ENCODE assay signal across 9 cellular contexts in the genomic region with DNA sequence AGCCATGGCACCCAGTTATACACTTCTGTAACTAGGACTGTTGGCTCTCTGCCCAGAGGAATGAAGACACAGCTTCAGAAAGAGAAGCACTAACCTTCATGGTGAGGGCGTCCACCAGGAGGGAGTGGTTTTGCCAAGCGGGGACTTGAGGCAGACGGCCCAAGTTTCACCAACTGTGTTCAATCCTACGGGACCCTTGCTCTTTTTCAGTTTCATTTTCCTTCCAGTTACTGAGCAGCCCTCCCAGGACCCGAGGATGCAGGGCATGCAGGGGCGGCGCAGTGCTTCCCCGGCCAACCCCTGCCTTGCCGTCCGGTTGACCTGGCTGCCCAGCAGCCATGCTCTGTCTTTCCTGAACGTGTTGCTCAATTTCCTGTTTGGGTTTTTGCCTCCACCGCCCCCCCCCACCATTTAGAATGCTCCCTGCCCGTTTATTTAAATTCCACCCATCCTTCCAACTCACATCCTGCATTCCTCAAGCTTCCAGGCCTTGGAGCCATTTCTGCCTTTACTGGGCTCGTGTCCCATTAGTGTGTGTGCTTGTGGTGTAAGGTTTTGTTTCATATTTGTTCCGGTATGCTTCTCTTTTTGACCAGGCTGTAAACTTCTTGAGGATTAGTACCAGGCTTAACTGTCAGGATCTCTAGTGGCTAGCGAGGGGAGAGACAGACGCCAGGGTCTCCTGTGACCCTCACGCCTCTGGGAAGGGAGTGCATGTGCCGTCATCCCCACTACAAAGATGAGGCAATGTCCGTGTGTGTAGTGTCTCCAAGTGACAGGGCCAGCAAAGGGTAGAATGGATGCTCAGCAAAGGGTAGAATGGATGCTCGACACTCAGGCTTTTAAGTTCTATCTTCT. TPM values are rescaled to one million over a fixed set of nuclear protein-coding genes. Genes with fewer than 3 reads are reported as not detected.
A peak's percentile ranks its signal among the peaks of the same experiment; 100 is the strongest.
DNase-seq lines count a peak whose midpoint lies in the region; ATAC-seq and TF ChIP-seq lines count a peak whose summit lies in the region.
"Had no signal": no experiment of that assay in that cellular context is flagged by ENCODE, and none has a peak within 500 bp of the region (broad histone marks: within the 10 kb centered on the region; RNA-seq: fewer than 3 reads in every experiment).

No MANE protein-coding gene starts in this region.

- peak; percentile 97 for DNase-seq in BJ (ENCODE audit: low read depth)
- peak; percentile 63 to 71 for DNase-seq in SJSA1 (ENCODE audit: low read depth in 1 of 2, low spot score in 2 of 2)
- peak; percentile 99 for DNase-seq in fibroblast of the aortic adventitia (ENCODE audit: low read depth)
- DNase-seq in omental fat pad (ENCODE audit: low spot score), result no peak
- no peak for DNase-seq in occipital lobe (lab: John Stamatoyannopoulos, UW)
- DNase-seq: retina had no signal

- ATAC-seq in omental fat pad (ENCODE audit: low FRiP score) (peak; percentile 11), HG03045 (IDR thresholded peaks at IDR 0.05; ENCODE audit: unreplicated experiment) (no peak), HG03108 (IDR thresholded peaks at IDR 0.05; ENCODE audit: unreplicated experiment) (no peak), HG03520 (IDR thresholded peaks at IDR 0.05; ENCODE audit: unreplicated experiment) (no peak)

- H3K36me3 ChIP-seq in BJ (ENCODE audit: control insufficient read depth, insufficient read depth, low read length) (no peaks in the 10 kb centered on the region), SJSA1 (no peaks in the 10 kb centered on the region)

- H3K27me3 ChIP-seq in BJ (ENCODE audit: control insufficient read depth, insufficient read depth, low read length) (no peaks in the 10 kb centered on the region), SJSA1 (replicated peaks) (no peaks in the 10 kb centered on the region)

- no peaks in the 10 kb centered on the region for H3K9me3 ChIP-seq in SJSA1 (replicated peaks)

- peaks cover 24% of the 10 kb centered on the region for H3K4me1 ChIP-seq in SJSA1 (replicated peaks)

- POLR2A ChIA-PET in BJ (lab: Charles Lee), result no interaction called here

- TF ChIP-seq CTCF in BJ (IDR thresholded peaks at IDR 0.05; ENCODE audit: insufficient read depth, low read depth, low read length) (no peak), fibroblast of the aortic adventitia (IDR thresholded peaks at IDR 0.05; ENCODE audit: insufficient read depth, low read length) (no peak), omental fat pad (IDR thresholded peaks at IDR 0.05) (no peak)

- peak overlapping the region; percentile 63 for H3K27ac ChIP-seq in SJSA1

- CTCF ChIA-PET in BJ (lab: Yijun Ruan, JAX), result no interaction called here

- peak overlapping the region; percentile 20 for H3K4me3 ChIP-seq in BJ (ENCODE audit: low read depth, low read length)
- H3K4me3 ChIP-seq in SJSA1, result peak overlapping the region; percentile 26
- H3K4me3 ChIP-seq in fibroblast of the aortic adventitia (ENCODE audit: low read depth, low read length), result peak overlapping the region; percentile 43

RNA-seq across cellular contexts. Expression of a gene that starts 31.6 kb away (rescaled TPM):
- polyA plus RNA-seq in BJ (2011; rRNA removed), result 4.6 and 7.5 TPM in 2 replicates
- 2.6 and 4.0 TPM in 2 replicates for polyA minus RNA-seq in BJ (2011; rRNA and poly(A)+ RNA removed)
- total RNA-seq in SJSA1 (2014; rRNA removed; shearing (Covaris generic)), result 1.1 and 1.8 TPM in 2 replicates
- total RNA-seq in fibroblast of the aortic adventitia (ENCODE audit: low replicate concordance), result 2.1 and 5.7 TPM in 2 replicates
- 10 to 100 TPM; 18.7 to 71.6 (median 26.8) TPM for total RNA-seq in omental fat pad
- not detected for total RNA-seq in occipital lobe

RNA-seq across cellular contexts. Expression of a gene that starts 55.7 kb away (rescaled TPM):
- 61.8 and 82.5 TPM in 2 replicates for polyA plus RNA-seq in BJ (2011; rRNA removed)
- 92.2 and 118 TPM in 2 replicates for polyA minus RNA-seq in BJ (2011; rRNA and poly(A)+ RNA removed)
- 59.3 and 93.3 TPM in 2 replicates for total RNA-seq in SJSA1 (2014; rRNA removed; shearing (Covaris generic))
- total RNA-seq in fibroblast of the aortic adventitia (ENCODE audit: low replicate concordance), result 59.0 and 61.4 TPM in 2 replicates
- 100 to 1,000 TPM in 1 of 4 donors, 10 to 100 TPM in 3; 79.2 to 129 (median 81.4) TPM for total RNA-seq in omental fat pad
- 39.8 TPM for total RNA-seq in occipital lobe

RNA-seq across cellular contexts. Expression of a gene that starts 56.1 kb away (rescaled TPM):
- polyA plus RNA-seq in BJ (2011; rRNA removed), result 5.2 and 7.4 TPM in 2 replicates
- 6.1 and 10.9 TPM in 2 replicates for polyA minus RNA-seq in BJ (2011; rRNA and poly(A)+ RNA removed)
- total RNA-seq in SJSA1 (2014; rRNA removed; shearing (Covaris generic)), result 3.5 and 7.7 TPM in 2 replicates
- total RNA-seq in fibroblast of the aortic adventitia (ENCODE audit: low replicate concordance), result 5.0 and 14.0 TPM in 2 replicates
- total RNA-seq in omental fat pad, result 1 to 10 TPM; 4.1 to 8.7 (median 5.8) TPM
- 10.5 TPM for total RNA-seq in occipital lobe

Comparison
In these comparisons a context has a peak if more than half of its experiments do, and no peak if none do; other contexts are left out.
1. DNase-seq: peak in BJ (single experiment), SJSA1 (2 of 2) and fibroblast of the aortic adventitia (single experiment); none in omental fat pad (single experiment) and occipital lobe (single experiment).
2. Peak in every context shown above with its lines, with median percentiles within 50 percentile points of each other: H3K4me3 ChIP-seq.